17 cellular contexts compared by ENCODE assay signal in genomic region chr2:54773233-54773632, GRCh38.
"Had no signal": no experiment of that assay in that cellular context is flagged by ENCODE, and none has a peak within 500 bp of the region (broad histone marks: within the 10 kb centered on the region; RNA-seq: fewer than 3 reads in every experiment).

No MANE protein-coding gene starts in this region.

- H3K27me3 Mint-ChIP-seq: activated CD8-positive, alpha-beta memory T cell treated with anti-CD3 and anti-CD28 coated beads, Interleukin-2, amount 10 ng/mL, durations not matched to agents 7 days and 5 days; activated naive CD8-positive, alpha-beta T cell treated with anti-CD3 and anti-CD28 coated beads, Interleukin-2, amount 50 U/mL, for 24 hours; activated T-cell treated with anti-CD3 and anti-CD28 coated beads, Interleukin-2, amount 50 U/mL, for 24 hours had no signal

- DNase-seq: activated CD4-positive, alpha-beta T cell treated with anti-CD3 and anti-CD28 coated beads for 4 hours; activated CD4-positive, alpha-beta T cell treated with anti-CD3 and anti-CD28 coated beads, Interleukin-2, amount 50 U/mL, for 48 hours; activated CD8-positive, alpha-beta memory T cell treated with anti-CD3 and anti-CD28 coated beads, Interleukin-2, amount 10 ng/mL, durations not matched to agents 7 days and 5 days; activated effector memory CD4-positive, alpha-beta T cell treated with Interleukin-2 at 50 U/mL for 16 hours; activated naive CD4-positive, alpha-beta T cell; activated naive CD8-positive, alpha-beta T cell treated with anti-CD3 and anti-CD28 coated beads, Interleukin-2, amount 50 U/mL, for 24 hours; activated T-cell treated with anti-CD3 and anti-CD28 coated beads, Interleukin-2, amount 50 U/mL, for 24 hours; amniotic stem cell; caudate nucleus; NCI-H2029 treated with DMSO at 0.1 percent for 48 hours; NCI-H345; NCI-H510A had no signal

- H3K27ac Mint-ChIP-seq: activated CD8-positive, alpha-beta memory T cell treated with anti-CD3 and anti-CD28 coated beads, Interleukin-2, amount 10 ng/mL, durations not matched to agents 7 days and 5 days; activated T-cell treated with anti-CD3 and anti-CD28 coated beads, Interleukin-2, amount 50 U/mL, for 24 hours; activated T-helper 1 cell treated with anti-CD3 and anti-CD28 coated beads, Interleukin-12 subunit alpha, Interleukin-12 subunit beta, Interleukin-2, Interleukin-4 antibody, amounts not matched to agents 30 ng/mL and 10 ng/mL and 1 ng/mL, durations not matched to agents 14 hours and 24 hours and 36 hours; T-helper 1 cell treated with Interleukin-12 subunit alpha and Interleukin-12 subunit beta and Interleukin-4 antibody, amounts not matched to agents 30 μg/mL and 1 μg/mL, for 36 hours had no signal

- ATAC-seq: activated CD4-positive, CD25-positive, alpha-beta regulatory T cell treated with anti-CD3 and anti-CD28 coated beads, Interleukin-2, amount 50 U/mL, for 24 hours; activated CD8-positive, alpha-beta memory T cell treated with anti-CD3 and anti-CD28 coated beads, Interleukin-2, amount 10 ng/mL, durations not matched to agents 7 days and 5 days; activated naive CD4-positive, alpha-beta T cell treated with anti-CD3 and anti-CD28 coated beads, Interleukin-2, amount 50 U/mL, for 72 hours; activated naive CD8-positive, alpha-beta T cell treated with anti-CD3 and anti-CD28 coated beads, Interleukin-2, amount 50 U/mL, for 24 hours; Right ventricle myocardium inferior had no signal

- H3K4me3 Mint-ChIP-seq: activated CD8-positive, alpha-beta memory T cell treated with anti-CD3 and anti-CD28 coated beads, Interleukin-2, amount 10 ng/mL, durations not matched to agents 7 days and 5 days; activated naive CD8-positive, alpha-beta T cell treated with anti-CD3 and anti-CD28 coated beads, Interleukin-2, amount 50 U/mL, for 24 hours; activated T-cell treated with anti-CD3 and anti-CD28 coated beads, Interleukin-2, amount 50 U/mL, for 24 hours; activated T-helper 1 cell treated with anti-CD3 and anti-CD28 coated beads, Interleukin-12 subunit alpha, Interleukin-12 subunit beta, Interleukin-2, Interleukin-4 antibody, amounts not matched to agents 30 ng/mL and 10 ng/mL and 1 ng/mL, durations not matched to agents 14 hours and 24 hours and 36 hours; T-helper 1 cell treated with Interleukin-12 subunit alpha and Interleukin-12 subunit beta and Interleukin-4 antibody, amounts not matched to agents 30 μg/mL and 1 μg/mL, for 36 hours had no signal
